14 cellular contexts compared by ENCODE assay signal in genomic region chr5:161535762-161536161, GRCh38. TPM values are rescaled to one million over a fixed set of nuclear protein-coding genes. Genes with fewer than 3 reads are reported as not detected.
A peak's percentile ranks its signal among the peaks of the same experiment; 100 is the strongest.
DNase-seq lines count a peak whose midpoint lies in the region; ATAC-seq and TF ChIP-seq lines count a peak whose summit lies in the region.
"Had no signal": no experiment of that assay in that cellular context is flagged by ENCODE, and none has a peak within 500 bp of the region (broad histone marks: within the 10 kb centered on the region; RNA-seq: fewer than 3 reads in every experiment).

No MANE protein-coding gene starts in this region.

- H3K36me3 Mint-ChIP-seq in CD4-positive, alpha-beta T cell (ENCODE audit: low read depth), result no peaks in the 10 kb centered on the region
- no peaks in the 10 kb centered on the region for H3K36me3 Mint-ChIP-seq in activated CD4-positive, alpha-beta T cell treated with anti-CD3 and anti-CD28 coated beads, Interleukin-2, amount 10 ng/mL, durations not matched to agents 24 days and 14 days (ENCODE audit: low read depth)
- H3K36me3 Mint-ChIP-seq: stimulated activated naive B cell treated with anti-CD40 and anti-IgM and Interleukin-4, amounts not matched to agents 10 μg/mL and 1 μg/mL and 100 μg/mL, for 72 hours had no signal

- CTCF ChIA-PET in CD4-positive, alpha-beta T cell (lab: Charles Lee), result no interaction called here

- no peaks in the 10 kb centered on the region for H3K4me1 Mint-ChIP-seq in CD4-positive, alpha-beta T cell (ENCODE audit: low read depth)
- no peaks in the 10 kb centered on the region for H3K4me1 Mint-ChIP-seq in activated CD4-positive, alpha-beta T cell treated with anti-CD3 and anti-CD28 coated beads, Interleukin-2, amount 10 ng/mL, durations not matched to agents 24 days and 14 days
- H3K4me1 Mint-ChIP-seq: activated CD4-positive, alpha-beta memory T cell treated with anti-CD3 and anti-CD28 coated beads, Interleukin-2, amount 10 ng/mL, durations not matched to agents 7 days and 5 days; stimulated activated naive B cell treated with anti-CD40 and anti-IgM and Interleukin-4, amounts not matched to agents 10 μg/mL and 1 μg/mL and 100 μg/mL, for 72 hours had no signal

- peaks cover 4% of the 10 kb centered on the region for H3K27me3 Mint-ChIP-seq in CD4-positive, alpha-beta T cell
- no peaks in the 10 kb centered on the region for H3K27me3 Mint-ChIP-seq in activated CD4-positive, alpha-beta T cell treated with anti-CD3 and anti-CD28 coated beads, Interleukin-2, amount 10 ng/mL, durations not matched to agents 24 days and 14 days
- H3K27me3 Mint-ChIP-seq: activated CD4-positive, alpha-beta memory T cell treated with anti-CD3 and anti-CD28 coated beads, Interleukin-2, amount 10 ng/mL, durations not matched to agents 7 days and 5 days; stimulated activated naive B cell treated with anti-CD40 and anti-IgM and Interleukin-4, amounts not matched to agents 10 μg/mL and 1 μg/mL and 100 μg/mL, for 72 hours had no signal

- intact Hi-C loops in CD4-positive, alpha-beta T cell (cut with DNase I, micrococcal nuclease), result no loop called here
- intact Hi-C loops in activated CD4-positive, alpha-beta T cell treated with anti-CD3 and anti-CD28 coated beads, Interleukin-2, amount 10 ng/mL, durations not matched to agents 24 days and 14 days (cut with micrococcal nuclease), result no loop called here

- H3K27ac Mint-ChIP-seq in CD4-positive, alpha-beta T cell, result no peak overlapping the region
- H3K27ac Mint-ChIP-seq in activated CD4-positive, alpha-beta T cell treated with anti-CD3 and anti-CD28 coated beads, Interleukin-2, amount 10 ng/mL, durations not matched to agents 24 days and 14 days, result no peak overlapping the region
- H3K27ac Mint-ChIP-seq: activated CD4-positive, alpha-beta memory T cell treated with anti-CD3 and anti-CD28 coated beads, Interleukin-2, amount 10 ng/mL, durations not matched to agents 7 days and 5 days; stimulated activated naive B cell treated with anti-CD40 and anti-IgM and Interleukin-4, amounts not matched to agents 10 μg/mL and 1 μg/mL and 100 μg/mL, for 72 hours had no signal

- H3K4me3 Mint-ChIP-seq in CD4-positive, alpha-beta T cell, result no peak overlapping the region
- H3K4me3 Mint-ChIP-seq in activated CD4-positive, alpha-beta T cell treated with anti-CD3 and anti-CD28 coated beads, Interleukin-2, amount 10 ng/mL, durations not matched to agents 24 days and 14 days, result no peak overlapping the region
- H3K4me3 Mint-ChIP-seq: activated CD4-positive, alpha-beta memory T cell treated with anti-CD3 and anti-CD28 coated beads, Interleukin-2, amount 10 ng/mL, durations not matched to agents 7 days and 5 days; stimulated activated naive B cell treated with anti-CD40 and anti-IgM and Interleukin-4, amounts not matched to agents 10 μg/mL and 1 μg/mL and 100 μg/mL, for 72 hours had no signal

- DNase-seq in iPS-NIHi7 (ENCODE audit: extremely low spot score) (peak; percentile 10), HuH-7.5 (ENCODE audit: low spot score) (no peak), KG1 (lab: John Stamatoyannopoulos, UW) (no peak)
- DNase-seq in CD4-positive, alpha-beta T cell, result no peak
- no peak for DNase-seq in activated CD4-positive, alpha-beta T cell treated with anti-CD3 and anti-CD28 coated beads, Interleukin-2, amount 10 ng/mL, durations not matched to agents 24 days and 14 days
- DNase-seq: activated CD4-positive, alpha-beta memory T cell treated with anti-CD3 and anti-CD28 coated beads, Interleukin-2, amount 10 ng/mL, durations not matched to agents 7 days and 5 days; head of caudate nucleus; NCI-H2171 treated with DMSO at 0.1 percent for 48 hours; SHP77; stimulated activated CD4-positive, alpha-beta T cell treated with anti-CD3 and anti-CD28 coated beads, Interleukin-12 subunit alpha, Interleukin-12 subunit beta, amount 100 ng/mL, for 4 hours; stimulated activated naive B cell treated with anti-CD40 and anti-IgM and Interleukin-4, amounts not matched to agents 10 μg/mL and 1 μg/mL and 100 μg/mL, for 72 hours had no signal

- ATAC-seq in GM21390 (IDR thresholded peaks at IDR 0.05; ENCODE audit: unreplicated experiment) (peak; percentile 71), HG03442 (IDR thresholded peaks at IDR 0.05; ENCODE audit: unreplicated experiment) (peak; percentile 63)
- no peak for ATAC-seq in CD4-positive, alpha-beta T cell (ENCODE audit: poor library complexity)
- ATAC-seq: stimulated activated naive B cell treated with anti-CD40 and anti-IgM and Interleukin-4, amounts not matched to agents 10 μg/mL and 1 μg/mL and 100 μg/mL, for 72 hours had no signal

- no peaks in the 10 kb centered on the region for H3K9me3 Mint-ChIP-seq in CD4-positive, alpha-beta T cell
- no peaks in the 10 kb centered on the region for H3K9me3 Mint-ChIP-seq in activated CD4-positive, alpha-beta T cell treated with anti-CD3 and anti-CD28 coated beads, Interleukin-2, amount 10 ng/mL, durations not matched to agents 24 days and 14 days
- H3K9me3 Mint-ChIP-seq: stimulated activated naive B cell treated with anti-CD40 and anti-IgM and Interleukin-4, amounts not matched to agents 10 μg/mL and 1 μg/mL and 100 μg/mL, for 72 hours had no signal

- H3K27me3 ChIP-seq in CD4-positive, alpha-beta T cell (ENCODE audit: control insufficient read depth, insufficient read depth, low read length), result no peaks in the 10 kb centered on the region

- H3K27ac ChIP-seq in CD4-positive, alpha-beta T cell (ENCODE audit: low read depth, low read length), result no peak overlapping the region

- TF ChIP-seq CTCF in GM12872 (IDR thresholded peaks at IDR 0.05; ENCODE audit: insufficient read depth, low read depth, low read length), result peak; percentile 49; the same call in 2 of the 3 replicates
- no peak for TF ChIP-seq CTCF in CD4-positive, alpha-beta T cell (IDR thresholded peaks at IDR 0.05)

- POLR2A ChIA-PET in CD4-positive, alpha-beta T cell (lab: Charles Lee), result no interaction called here

- no peaks in the 10 kb centered on the region for H3K9me3 ChIP-seq in CD4-positive, alpha-beta T cell (ENCODE audit: control insufficient read depth, low read length)

RNA-seq across cellular contexts. Expression of gene GABRB2, which starts 10.8 kb away (rescaled TPM):
- total RNA-seq in CD4-positive, alpha-beta T cell, result not detected
- total RNA-seq in activated CD4-positive, alpha-beta T cell treated with anti-CD3 and anti-CD28 coated beads, Interleukin-2, amount 10 ng/mL, durations not matched to agents 24 days and 14 days, result not detected in 2 replicates
- total RNA-seq: activated CD4-positive, alpha-beta memory T cell treated with anti-CD3 and anti-CD28 coated beads, Interleukin-2, amount 10 ng/mL, durations not matched to agents 7 days and 5 days had no signal
